In the genomic region with DNA sequence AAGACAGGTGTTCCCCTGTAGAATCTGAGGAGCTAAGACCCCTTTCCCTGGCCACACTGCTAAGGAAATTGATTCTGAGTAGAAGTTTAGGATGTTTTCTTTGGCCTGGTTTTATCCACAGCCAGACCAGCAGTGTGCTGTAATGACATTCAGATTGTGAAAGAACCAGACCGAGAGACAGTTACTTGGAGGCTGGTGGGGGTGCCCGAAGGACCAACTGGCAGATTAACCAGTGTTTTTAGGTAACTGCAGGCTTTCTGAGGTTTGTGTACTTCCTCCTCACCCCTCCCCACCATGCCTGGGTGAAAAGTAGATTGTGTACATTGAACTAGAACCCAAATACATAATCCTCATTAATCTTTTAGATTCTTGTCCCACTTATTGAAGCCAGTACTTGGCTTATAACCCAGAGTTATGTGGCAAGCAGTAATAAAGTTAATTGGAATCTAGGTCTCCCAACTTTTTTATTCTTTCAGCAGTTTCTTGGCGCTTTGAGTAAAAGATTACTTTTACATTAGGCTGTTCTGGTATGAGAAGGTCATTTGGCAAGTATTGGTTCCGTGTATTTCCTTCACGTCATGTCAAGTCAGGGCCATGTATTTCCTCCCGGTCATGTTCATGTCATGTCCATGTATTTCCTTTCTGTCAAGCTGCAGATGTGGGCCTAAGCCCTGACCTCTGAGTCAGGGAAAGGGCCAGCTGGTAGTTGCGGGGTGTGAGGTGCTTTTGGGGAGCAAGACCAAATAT, we compare ENCODE assay signal across 8 cellular contexts.
DNase-seq lines count a peak whose midpoint lies in the region; ATAC-seq and TF ChIP-seq lines count a peak whose summit lies in the region.

No MANE protein-coding gene starts in this region.

- ATAC-seq in stimulated activated effector memory CD8-positive, alpha-beta T cell treated with anti-CD3 and anti-CD28 coated beads, Interleukin-12 subunit alpha, Interleukin-12 subunit beta, amount 100 ng/mL, for 72 hours, result no peak
- no peak for ATAC-seq in HG02623 (IDR thresholded peaks at IDR 0.05; ENCODE audit: unreplicated experiment)

- H3K4me1 Mint-ChIP-seq in stimulated activated effector memory CD8-positive, alpha-beta T cell treated with anti-CD3 and anti-CD28 coated beads, Interleukin-12 subunit alpha, Interleukin-12 subunit beta, amount 100 ng/mL, for 72 hours, result peaks cover 8% of the 10 kb centered on the region

- 86% methylated on average over 7 of the region's 7 CpGs for WGBS in HUES64
- WGBS in stomach, 5 donors, result 33 to 48% (median 43%) methylated on average over 7 of the region's 7 CpGs

- intact Hi-C loops in ascending aorta (cut with DNase I) (loop anchor here (1.0 to 2.0 kb wide), 3 partner anchors 13 to 59 kb away; no protein-coding TSS in a partner anchor), stomach (cut with DNase I; ENCODE audit: low total_unique reads) (no loop called here)

- TF ChIP-seq EP300 in stomach (IDR thresholded peaks at IDR 0.05), result no peak

- H3K27me3 ChIP-seq in HUES64 (ENCODE audit: insufficient read depth, low read length), result no peaks in the 10 kb centered on the region
- H3K27me3 ChIP-seq in ascending aorta, result no peaks in the 10 kb centered on the region
- no peaks in the 10 kb centered on the region for H3K27me3 ChIP-seq in iPS-18a (ENCODE audit: control insufficient read depth, insufficient read depth, low read length)
- H3K27me3 ChIP-seq in stomach, result no peaks in the 10 kb centered on the region

- H3K4me3 ChIP-seq in HUES64 (ENCODE audit: low read length) (no peak overlapping the region), ascending aorta (peak overlapping the region in 1 of 2 donors; percentile 31), iPS-18a (ENCODE audit: low read length) (no peak overlapping the region), stomach (no peak overlapping the region)

- DNase-seq in ascending aorta (ENCODE audit: low spot score in 2 of 2) (peak in 1 of 2 donors; percentile 83), stomach (no peak), NCI-H526 (lab: John Stamatoyannopoulos, UW) (no peak)
- DNase-seq in stimulated activated effector memory CD8-positive, alpha-beta T cell treated with anti-CD3 and anti-CD28 coated beads, Interleukin-12 subunit alpha, Interleukin-12 subunit beta, amount 100 ng/mL, for 72 hours (ENCODE audit: low spot score in 2 of 2), result no peak
- no peak for DNase-seq in stimulated activated CD4-positive, alpha-beta T cell treated with anti-CD3 and anti-CD28 coated beads, Interleukin-2, amount 100 ng/mL, for 48 hours

- H3K27ac ChIP-seq in HUES64 (ENCODE audit: low read depth, low read length), result peak overlapping the region; percentile 85
- H3K27ac ChIP-seq in ascending aorta, result peak overlapping the region; percentile 87 to 89
- H3K27ac ChIP-seq in iPS-18a (ENCODE audit: low read length), result peak overlapping the region; percentile 52
- H3K27ac ChIP-seq in stomach, result peak overlapping the region; percentile 60 to 86 (median 73)

- no peak overlapping the region for H3K27ac Mint-ChIP-seq in stimulated activated effector memory CD8-positive, alpha-beta T cell treated with anti-CD3 and anti-CD28 coated beads, Interleukin-12 subunit alpha, Interleukin-12 subunit beta, amount 100 ng/mL, for 72 hours

- H3K36me3 ChIP-seq in HUES64 (ENCODE audit: insufficient read depth, low read length) (peaks cover 3% of the 10 kb centered on the region; the same call in 1 of the 2 replicates), ascending aorta (peaks cover 0 to 5% of the 10 kb centered on the region in 2 donors), iPS-18a (ENCODE audit: control insufficient read depth, low read depth, low read length) (no peaks in the 10 kb centered on the region), stomach (peaks cover 0 to 11% (median 7%) of the 10 kb centered on the region in 4 donors)

- peak overlapping the region; percentile 78 for H3K9ac ChIP-seq in HUES64 (ENCODE audit: low read depth, low read length)
- H3K9ac ChIP-seq in iPS-18a (ENCODE audit: low read length), result peak overlapping the region; percentile 72

- no peak for TF ChIP-seq POLR2A in stomach (IDR thresholded peaks at IDR 0.05)

- H3K4me1 ChIP-seq in HUES64 (ENCODE audit: insufficient read depth, low read length) (peaks cover 76% of the 10 kb centered on the region), ascending aorta (peaks cover 53 to 89% of the 10 kb centered on the region in 2 donors), iPS-18a (ENCODE audit: control insufficient read depth, low read depth, low read length) (peaks cover 77% of the 10 kb centered on the region), stomach (peaks cover 64 to 100% (median 91%) of the 10 kb centered on the region in 4 donors)

- TF ChIP-seq CTCF in ascending aorta (IDR thresholded peaks at IDR 0.05) (no peak), stomach (IDR thresholded peaks at IDR 0.05) (no peak)

- no peaks in the 10 kb centered on the region for H3K9me3 Mint-ChIP-seq in stimulated activated effector memory CD8-positive, alpha-beta T cell treated with anti-CD3 and anti-CD28 coated beads, Interleukin-12 subunit alpha, Interleukin-12 subunit beta, amount 100 ng/mL, for 72 hours

- no peak overlapping the region for H3K4me3 Mint-ChIP-seq in stimulated activated effector memory CD8-positive, alpha-beta T cell treated with anti-CD3 and anti-CD28 coated beads, Interleukin-12 subunit alpha, Interleukin-12 subunit beta, amount 100 ng/mL, for 72 hours

- H3K9me3 ChIP-seq in HUES64 (ENCODE audit: insufficient read depth, low read depth, low read length), result no peaks in the 10 kb centered on the region
- no peaks in the 10 kb centered on the region for H3K9me3 ChIP-seq in ascending aorta
- H3K9me3 ChIP-seq in iPS-18a (ENCODE audit: control insufficient read depth, low read depth, low read length), result no peaks in the 10 kb centered on the region
- H3K9me3 ChIP-seq in stomach, result no peaks in the 10 kb centered on the region

- H3K36me3 Mint-ChIP-seq in stimulated activated effector memory CD8-positive, alpha-beta T cell treated with anti-CD3 and anti-CD28 coated beads, Interleukin-12 subunit alpha, Interleukin-12 subunit beta, amount 100 ng/mL, for 72 hours, result peaks cover 6% of the 10 kb centered on the region
